Comparison of ENCODE assay signal across 8 cellular contexts in the genomic region with DNA sequence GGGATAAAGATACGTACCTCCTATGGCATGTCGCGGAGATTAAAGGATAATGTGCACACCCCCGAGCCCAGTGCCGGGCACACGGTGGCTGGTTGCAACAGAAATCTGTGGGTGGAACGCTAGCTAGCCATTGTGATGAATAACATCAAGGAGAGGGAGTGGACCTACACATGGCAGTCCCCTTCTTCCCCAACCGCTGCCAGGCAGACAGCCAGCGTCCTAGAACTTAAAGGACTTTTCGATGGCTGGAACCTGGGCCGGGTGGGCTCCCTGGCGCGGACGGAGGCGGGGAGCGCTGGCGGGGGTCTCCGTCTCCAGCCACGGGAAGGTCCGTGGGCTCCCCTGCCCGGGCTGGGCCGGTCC. TPM values are rescaled to one million over a fixed set of nuclear protein-coding genes. Genes with fewer than 3 reads are reported as not detected.
DNase-seq lines count a peak whose midpoint lies in the region; ATAC-seq and TF ChIP-seq lines count a peak whose summit lies in the region.

No MANE protein-coding gene starts in this region.

- TF ChIP-seq EP300 in sigmoid colon (IDR thresholded peaks at IDR 0.05): no peak

- H3K36me3 Mint-ChIP-seq in T-helper 1 cell treated with Interleukin-12 subunit alpha and Interleukin-12 subunit beta and Interleukin-4 antibody, amounts not matched to agents 30 μg/mL and 1 μg/mL, for 36 hours (ENCODE audit: low read depth): no peaks in the 10 kb centered on the region
- H3K36me3 Mint-ChIP-seq in T-cell: no peaks in the 10 kb centered on the region
- no peaks in the 10 kb centered on the region for H3K36me3 Mint-ChIP-seq in glutamatergic neuron (ENCODE audit: unreplicated experiment)

- no peaks in the 10 kb centered on the region for H3K9me3 ChIP-seq in sigmoid colon

- no peak for TF ChIP-seq CTCF in glutamatergic neuron (IDR thresholded peaks at IDR 0.05; ENCODE audit: partially characterized antibody, unreplicated experiment)
- no peak for TF ChIP-seq CTCF in sigmoid colon (IDR thresholded peaks at IDR 0.05)

- POLR2A ChIA-PET in T-cell (lab: Charles Lee): no interaction called here

- H3K4me3 Mint-ChIP-seq in T-helper 1 cell treated with Interleukin-12 subunit alpha and Interleukin-12 subunit beta and Interleukin-4 antibody, amounts not matched to agents 30 μg/mL and 1 μg/mL, for 36 hours: peak overlapping the region; percentile 35
- H3K4me3 Mint-ChIP-seq in T-cell (peak overlapping the region; percentile 53 to 97 (median 67)), glutamatergic neuron (ENCODE audit: unreplicated experiment) (peak overlapping the region; percentile 75)

- H3K27me3 Mint-ChIP-seq in T-helper 1 cell treated with Interleukin-12 subunit alpha and Interleukin-12 subunit beta and Interleukin-4 antibody, amounts not matched to agents 30 μg/mL and 1 μg/mL, for 36 hours (ENCODE audit: low read depth): peaks cover 60% of the 10 kb centered on the region
- H3K27me3 Mint-ChIP-seq in T-cell: peaks cover 31 to 48% of the 10 kb centered on the region in 2 donors
- H3K27me3 Mint-ChIP-seq in glutamatergic neuron (ENCODE audit: unreplicated experiment): peaks cover 22% of the 10 kb centered on the region

- CTCF ChIA-PET in T-cell (lab: Charles Lee): no interaction called here

- intact Hi-C loops in sigmoid colon (cut with DNase I): no loop called here

- H3K27ac ChIP-seq in sigmoid colon: peak overlapping the region; percentile 78 to 84 (median 80)

- no peaks in the 10 kb centered on the region for H3K9me3 Mint-ChIP-seq in T-helper 1 cell treated with Interleukin-12 subunit alpha and Interleukin-12 subunit beta and Interleukin-4 antibody, amounts not matched to agents 30 μg/mL and 1 μg/mL, for 36 hours
- H3K9me3 Mint-ChIP-seq in T-cell (no peaks in the 10 kb centered on the region), glutamatergic neuron (ENCODE audit: unreplicated experiment) (peaks cover 4% of the 10 kb centered on the region)

- WGBS in sigmoid colon, 2 donors: 2 to 4% methylated on average over 22 of the region's 22 CpGs

- H3K4me3 ChIP-seq in sigmoid colon: peak overlapping the region; percentile 42 to 80 (median 67)

- peaks cover 0 to 5% (median 0%) of the 10 kb centered on the region in 3 donors for H3K27me3 ChIP-seq in sigmoid colon

- H3K4me1 Mint-ChIP-seq in T-helper 1 cell treated with Interleukin-12 subunit alpha and Interleukin-12 subunit beta and Interleukin-4 antibody, amounts not matched to agents 30 μg/mL and 1 μg/mL, for 36 hours (ENCODE audit: low read depth): peaks cover 11% of the 10 kb centered on the region
- H3K4me1 Mint-ChIP-seq in T-cell (peaks cover 18 to 31% (median 18%) of the 10 kb centered on the region in 3 donors), glutamatergic neuron (ENCODE audit: low read depth, unreplicated experiment) (peaks cover 8% of the 10 kb centered on the region)

- peaks cover 0 to 25% (median 15%) of the 10 kb centered on the region in 4 donors for H3K4me1 ChIP-seq in sigmoid colon

- TF ChIP-seq POLR2A in sigmoid colon (IDR thresholded peaks at IDR 0.05): no peak

- DNase-seq in T-helper 1 cell (no peak), T-cell (no peak), glutamatergic neuron (no peak), sigmoid colon (peak; percentile 71), activated gamma-delta T cell (lab: John Stamatoyannopoulos, UW) (no peak), NOMO-1 (lab: John Stamatoyannopoulos, UW; ENCODE audit: unreplicated experiment in 2 of 2) (no peak)

- no peaks in the 10 kb centered on the region for H3K36me3 ChIP-seq in sigmoid colon

- peak in 1 of 4 experiments; percentile 7 for ATAC-seq in T-cell (replicated peaks in 1 of 4)
- no peak for ATAC-seq in GM18498 (IDR thresholded peaks at IDR 0.05; ENCODE audit: unreplicated experiment)

- H3K27ac Mint-ChIP-seq in T-helper 1 cell treated with Interleukin-12 subunit alpha and Interleukin-12 subunit beta and Interleukin-4 antibody, amounts not matched to agents 30 μg/mL and 1 μg/mL, for 36 hours: no peak overlapping the region
- H3K27ac Mint-ChIP-seq in T-cell (peak overlapping the region in 1 of 2 donors; percentile 11), glutamatergic neuron (ENCODE audit: unreplicated experiment) (no peak overlapping the region)

RNA-seq across cellular contexts. Expression of a gene that starts 0.3 kb away (rescaled TPM):
- total RNA-seq in T-cell (1 to 10 TPM in 4 of 5 donors, under 1 TPM in 1; 0.49 to 7.3 (median 2.2) TPM), glutamatergic neuron (ENCODE audit: unreplicated experiment) (9.4 TPM), sigmoid colon (1 to 10 TPM; 3.7 to 7.1 (median 6.6) TPM)
- 1 to 10 TPM in 2 of 3 donors, under 1 TPM in 1; 0.23 to 1.3 (median 1.2) TPM for polyA plus RNA-seq in sigmoid colon
